9 cellular contexts compared by ENCODE assay signal in genomic region chr12:104721065-104721458, GRCh38.
DNase-seq lines count a peak whose midpoint lies in the region; ATAC-seq and TF ChIP-seq lines count a peak whose summit lies in the region.
"Had no signal": no experiment of that assay in that cellular context is flagged by ENCODE, and none has a peak within 500 bp of the region (broad histone marks: within the 10 kb centered on the region; RNA-seq: fewer than 3 reads in every experiment).

No MANE protein-coding gene starts in this region.

- no peak for DNase-seq in CD4-positive, CD25-positive, alpha-beta regulatory T cell
- DNase-seq in IMR-90 (no peak), dorsolateral prefrontal cortex (peak in 1 of 10 donors; percentile 4), HuH-7.5 (ENCODE audit: low spot score) (no peak), NCI-H510A treated with DMSO at 0.1 percent for 48 hours (lab: John Stamatoyannopoulos, UW) (no peak), glomerular visceral epithelial cell (ENCODE audit: extremely low spot score) (no peak), mesenteric fat pad (ENCODE audit: low spot score) (no peak)
- DNase-seq: Kasumi-1 had no signal

- BruUV-seq in IMR-90 (replicated peaks; lab: Mats Ljungman, UMichigan), result no TSS peak

- dilution Hi-C loops in IMR-90 (cut with HindIII; ENCODE audit: low sequenced_read_pairs, unreplicated experiment), result no loop called here

- no peak overlapping the region for H4K8ac ChIP-seq in IMR-90 (ENCODE audit: low read depth in 2 of 2, low read length in 2 of 2)

- H2BK5ac ChIP-seq in IMR-90 (ENCODE audit: low read depth, low read length, poor library complexity, severe bottlenecking), result no peak overlapping the region

- peak overlapping the region; percentile 87 for H3K27ac ChIP-seq in CD4-positive, CD25-positive, alpha-beta regulatory T cell (ENCODE audit: insufficient read depth, low read length, poor library complexity, severe bottlenecking)
- no peak overlapping the region for H3K27ac ChIP-seq in IMR-90 (ENCODE audit: insufficient read depth, low read length)
- peak overlapping the region in 51 of 59 donors; percentile 1 to 81 (median 57) for H3K27ac ChIP-seq in dorsolateral prefrontal cortex
- peak overlapping the region; percentile 22 for H3K27ac ChIP-seq in parathyroid adenoma

- no peak overlapping the region for H2AK9ac ChIP-seq in IMR-90 (replicated peaks; ENCODE audit: low read depth, low read length, poor library complexity)

- no peak overlapping the region for H3K56ac ChIP-seq in IMR-90 (ENCODE audit: extremely low read depth, insufficient read depth, low read length)

- POLR2A ChIA-PET in IMR-90 (lab: Charles Lee; ENCODE audit: unreplicated experiment), result no interaction called here

- H2AFZ ChIP-seq in IMR-90 (replicated peaks; ENCODE audit: low read length, poor library complexity), result peak overlapping the region; percentile 39
- no peak overlapping the region for H2AFZ ChIP-seq in parathyroid adenoma

- TF ChIP-seq RAD21 in IMR-90 (IDR thresholded peaks at IDR 0.05; ENCODE audit: low read length), result no peak

- H3K36me3 Mint-ChIP-seq in CD4-positive, CD25-positive, alpha-beta regulatory T cell, result peaks cover 3% of the 10 kb centered on the region

- CTCF ChIA-PET in IMR-90 (lab: Yijun Ruan, JAX), result no interaction called here

- H3K79me2 ChIP-seq in parathyroid adenoma, result no peaks in the 10 kb centered on the region

- no peaks in the 10 kb centered on the region for H3K27me3 Mint-ChIP-seq in CD4-positive, CD25-positive, alpha-beta regulatory T cell

- peak overlapping the region; percentile 68 to 98 (median 90) for H3K27ac Mint-ChIP-seq in CD4-positive, CD25-positive, alpha-beta regulatory T cell

- H3K4me3 ChIP-seq in CD4-positive, CD25-positive, alpha-beta regulatory T cell (ENCODE audit: low read depth, low read length), result peak overlapping the region; percentile 69
- no peak overlapping the region for H3K4me3 ChIP-seq in IMR-90 (ENCODE audit: insufficient read depth, low read depth, low read length)
- H3K4me3 ChIP-seq in dorsolateral prefrontal cortex, result peak overlapping the region in 37 of 59 donors; percentile 3 to 68 (median 46)
- no peak overlapping the region for H3K4me3 ChIP-seq in parathyroid adenoma (ENCODE audit: low read depth, low read length)

- no peak overlapping the region for H3K18ac ChIP-seq in IMR-90 (ENCODE audit: low read depth, low read length)

- H3K4ac ChIP-seq in IMR-90 (ENCODE audit: low read depth, low read length), result no peak overlapping the region

- intact Hi-C loops in IMR-90 (cut with micrococcal nuclease), result no loop called here
- intact Hi-C loops in dorsolateral prefrontal cortex (cut with DNase I), result no loop called here

- H4K20me1 ChIP-seq in IMR-90 (ENCODE audit: insufficient read depth, low read length), result no peaks in the 10 kb centered on the region

- H3K9me3 ChIP-seq in CD4-positive, CD25-positive, alpha-beta regulatory T cell (ENCODE audit: control insufficient read depth in 2 of 2, low read length in 2 of 2), result no peaks in the 10 kb centered on the region
- H3K9me3 ChIP-seq in IMR-90 (ENCODE audit: control insufficient read depth, insufficient read depth, low read length) (no peaks in the 10 kb centered on the region), parathyroid adenoma (ENCODE audit: control insufficient read depth, low read length) (no peaks in the 10 kb centered on the region)

- H3K4me2 ChIP-seq in IMR-90 (ENCODE audit: low read depth, low read length), result no peak overlapping the region
- H3K4me2 ChIP-seq in parathyroid adenoma (ENCODE audit: low read length), result peak overlapping the region; percentile 13

- no peak overlapping the region for H2BK120ac ChIP-seq in IMR-90 (ENCODE audit: low read depth, low read length)

- peaks cover 16 to 87% (median 60%) of the 10 kb centered on the region in 4 donors for H3K4me1 Mint-ChIP-seq in CD4-positive, CD25-positive, alpha-beta regulatory T cell

- peaks cover 6% of the 10 kb centered on the region for H3K36me3 ChIP-seq in CD4-positive, CD25-positive, alpha-beta regulatory T cell (ENCODE audit: control insufficient read depth, insufficient read depth, low read length)
- H3K36me3 ChIP-seq in IMR-90 (ENCODE audit: control insufficient read depth, insufficient read depth, low read length), result no peaks in the 10 kb centered on the region
- no peaks in the 10 kb centered on the region for H3K36me3 ChIP-seq in parathyroid adenoma (ENCODE audit: control insufficient read depth, insufficient read depth, low read length)

- H2AK5ac ChIP-seq in IMR-90 (ENCODE audit: low read depth, low read length), result no peak overlapping the region; the same call in 1 of the 2 replicates

- H3K4me1 ChIP-seq in CD4-positive, CD25-positive, alpha-beta regulatory T cell (ENCODE audit: control insufficient read depth, insufficient read depth, low read length, poor library complexity, severe bottlenecking), result peaks cover 43% of the 10 kb centered on the region
- H3K4me1 ChIP-seq in IMR-90 (ENCODE audit: control insufficient read depth, insufficient read depth, low read length) (peaks cover 3% of the 10 kb centered on the region; the same call in 1 of the 2 replicates), parathyroid adenoma (no peaks in the 10 kb centered on the region)

- H4K5ac ChIP-seq in IMR-90 (ENCODE audit: low read depth, low read length), result no peak overlapping the region

- no peaks in the 10 kb centered on the region for H3K27me3 ChIP-seq in CD4-positive, CD25-positive, alpha-beta regulatory T cell (ENCODE audit: control insufficient read depth, insufficient read depth, low read length)
- H3K27me3 ChIP-seq in IMR-90 (ENCODE audit: control insufficient read depth, insufficient read depth, low read length), result peaks cover 13% of the 10 kb centered on the region
- peaks cover 0 to 7% (median 0%) of the 10 kb centered on the region in 45 donors for H3K27me3 ChIP-seq in dorsolateral prefrontal cortex
- no peaks in the 10 kb centered on the region for H3K27me3 ChIP-seq in parathyroid adenoma (ENCODE audit: control insufficient read depth, insufficient read depth, low read length)

- no peak overlapping the region for H3K23ac ChIP-seq in IMR-90 (ENCODE audit: low read depth, low read length)

- in situ Hi-C loops in IMR-90 (cut with MboI; ENCODE audit: low sequenced_read_pairs), result no loop called here

- H3K9ac ChIP-seq in IMR-90 (ENCODE audit: low read depth, low read length) (no peak overlapping the region), parathyroid adenoma (no peak overlapping the region)

- no peak for ATAC-seq in CD4-positive, CD25-positive, alpha-beta regulatory T cell (ENCODE audit: low read depth in 2 of 2)
- no peak for ATAC-seq in IMR-90 (ENCODE audit: low read depth)

- H4K91ac ChIP-seq in IMR-90 (ENCODE audit: insufficient read depth, low read depth, low read length), result no peak overlapping the region

- H3K9me1 ChIP-seq in IMR-90 (ENCODE audit: insufficient read depth, low read length), result peaks cover 4% of the 10 kb centered on the region; the same call in 1 of the 2 replicates

- no peak overlapping the region for H2BK20ac ChIP-seq in IMR-90 (ENCODE audit: low read depth, low read length)

- 100% methylated on average over 1 of the region's 2 CpGs; no CpG with 5 or more reads in 1 of the 2 experiments for WGBS in IMR-90 (ENCODE audit: extremely low coverage in 2 of 2, insufficient read length in 1 of 2), 2 experiments

- peak overlapping the region; percentile 72 to 82 (median 75) for H3K4me3 Mint-ChIP-seq in CD4-positive, CD25-positive, alpha-beta regulatory T cell

- H2BK15ac ChIP-seq in IMR-90 (ENCODE audit: low read depth, low read length), result no peak overlapping the region

- no peaks in the 10 kb centered on the region for H3K9me3 Mint-ChIP-seq in CD4-positive, CD25-positive, alpha-beta regulatory T cell

- H3K14ac ChIP-seq in IMR-90 (replicated peaks; ENCODE audit: low read depth, low read length), result no peak overlapping the region

- TF ChIP-seq CTCF in IMR-90 (conservative IDR thresholded peaks at IDR 0.05; ENCODE audit: low read depth, low read length) (no peak), dorsolateral prefrontal cortex (IDR thresholded peaks at IDR 0.05 in 54 of 56, conservative IDR thresholded peaks at IDR 0.05 in 2 of 56; ENCODE audit: low read depth in 1 of 56, partially characterized antibody in 56 of 56) (no peak), parathyroid adenoma (IDR thresholded peaks at IDR 0.05) (no peak)

- no peak for TF ChIP-seq POLR2A in IMR-90 (IDR thresholded peaks at IDR 0.05; ENCODE audit: low read depth, low read length)

- no peaks in the 10 kb centered on the region for H3K79me1 ChIP-seq in IMR-90 (ENCODE audit: low read depth in 1 of 2, low read length in 2 of 2)

TF ChIP-seq in IMR-90, 13 proteins besides CTCF, POLR2A, EP300 and RAD21:
- TF ChIP-seq USF2 (IDR thresholded peaks at IDR 0.05; ENCODE audit: low read depth, low read length) (no peak), SMC3 (IDR thresholded peaks at IDR 0.05; ENCODE audit: low read depth, low read length) (no peak), MAZ (IDR thresholded peaks at IDR 0.05; ENCODE audit: borderline replicate concordance, low read depth, low read length) (no peak), FOS (IDR thresholded peaks at IDR 0.05; ENCODE audit: low read depth, low read length) (no peak), MXI1 (IDR thresholded peaks at IDR 0.05; ENCODE audit: borderline replicate concordance, low read depth, low read length) (no peak), NFE2L2 (IDR thresholded peaks at IDR 0.05; ENCODE audit: low read depth, low read length) (no peak), RFX5 (IDR thresholded peaks at IDR 0.05; ENCODE audit: low read depth, low read length) (no peak), CEBPB (IDR thresholded peaks at IDR 0.05; ENCODE audit: low read depth, low read length) (no peak)

Comparison
In these comparisons a context has a peak if more than half of its experiments do, and no peak if none do; other contexts are left out.
1. H3K4me3 ChIP-seq: peak in CD4-positive, CD25-positive, alpha-beta regulatory T cell (single experiment) and dorsolateral prefrontal cortex (37 of 59); none in IMR-90 (single experiment) and parathyroid adenoma (single experiment).